ENCODE assay signal across 19 cellular contexts in the genomic region with DNA sequence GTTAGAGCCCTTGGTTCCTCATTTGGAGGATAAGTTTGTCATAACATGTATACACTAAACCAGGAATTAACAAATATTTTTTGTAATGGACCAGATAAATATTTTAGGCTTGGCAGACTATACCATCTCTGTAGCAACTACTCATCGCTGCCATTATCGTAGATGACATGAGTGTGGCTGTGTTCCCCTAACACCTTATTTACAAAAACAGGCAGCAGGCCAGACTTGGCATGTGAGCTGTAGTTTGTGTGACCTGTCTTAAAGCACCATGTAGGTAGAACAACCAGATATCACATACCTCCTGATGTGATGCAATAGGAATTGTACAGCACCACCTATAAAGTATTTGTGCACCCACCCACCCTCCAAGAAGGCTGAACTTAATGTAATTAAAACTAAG.
A peak's percentile ranks its signal among the peaks of the same experiment; 100 is the strongest.
DNase-seq lines count a peak whose midpoint lies in the region; ATAC-seq and TF ChIP-seq lines count a peak whose summit lies in the region.
"Had no signal": no experiment of that assay in that cellular context is flagged by ENCODE, and none has a peak within 500 bp of the region (broad histone marks: within the 10 kb centered on the region; RNA-seq: fewer than 3 reads in every experiment).

No MANE protein-coding gene starts in this region.

- no peaks in the 10 kb centered on the region for H3K4me1 ChIP-seq in right atrium auricular region
- no peaks in the 10 kb centered on the region for H3K4me1 ChIP-seq in left ventricle myocardium inferior
- no peaks in the 10 kb centered on the region for H3K4me1 ChIP-seq in right cardiac atrium (ENCODE audit: control insufficient read depth, insufficient read depth, low read length)
- H3K4me1 ChIP-seq: BE2C, BLaER1 had no signal

- H3K27ac Mint-ChIP-seq in activated T-cell treated with anti-CD3 and anti-CD28 coated beads, Interleukin-2, amount 50 U/mL, for 72 hours, result no peak overlapping the region
- H3K27ac Mint-ChIP-seq: CD4-positive, alpha-beta memory T cell; CD4-positive, CD25-positive, alpha-beta regulatory T cell; CD8-positive, alpha-beta memory T cell had no signal

- H3K4me1 Mint-ChIP-seq in activated T-cell treated with anti-CD3 and anti-CD28 coated beads, Interleukin-2, amount 50 U/mL, for 72 hours (ENCODE audit: low read depth), result peaks cover 4% of the 10 kb centered on the region
- H3K4me1 Mint-ChIP-seq: CD4-positive, alpha-beta memory T cell; CD4-positive, CD25-positive, alpha-beta regulatory T cell; CD8-positive, alpha-beta memory T cell had no signal

- H3K36me3 Mint-ChIP-seq in activated T-cell treated with anti-CD3 and anti-CD28 coated beads, Interleukin-2, amount 50 U/mL, for 72 hours (ENCODE audit: insufficient read depth in 2 of 2), result peaks cover 2% of the 10 kb centered on the region in 2 donors
- H3K36me3 Mint-ChIP-seq: CD14-positive monocyte; CD4-positive, alpha-beta memory T cell; CD4-positive, CD25-positive, alpha-beta regulatory T cell; CD8-positive, alpha-beta memory T cell had no signal

- H3K27me3 ChIP-seq in right atrium auricular region (no peaks in the 10 kb centered on the region), left ventricle myocardium inferior (ENCODE audit: low read depth) (no peaks in the 10 kb centered on the region), right cardiac atrium (ENCODE audit: control insufficient read depth, insufficient read depth) (no peaks in the 10 kb centered on the region)
- H3K27me3 ChIP-seq: BE2C, BLaER1 had no signal

- peaks cover 0 to 6% of the 10 kb centered on the region in 2 donors for H3K9me3 ChIP-seq in right atrium auricular region
- peaks cover 4% of the 10 kb centered on the region for H3K9me3 ChIP-seq in left ventricle myocardium inferior (replicated peaks)
- no peaks in the 10 kb centered on the region for H3K9me3 ChIP-seq in right cardiac atrium (ENCODE audit: control insufficient read depth, low read length)
- H3K9me3 ChIP-seq: BE2C, BLaER1 had no signal

- ATAC-seq in Right ventricle myocardium superior (ENCODE audit: poor library complexity) (peak; percentile 89), left ventricle myocardium superior (peak; percentile 78), right cardiac atrium (peak; percentile 78 to 86)
- ATAC-seq in activated T-cell treated with anti-CD3 and anti-CD28 coated beads, Interleukin-2, amount 50 U/mL, for 72 hours (replicated peaks in 1 of 2), result no peak

- H3K9me3 Mint-ChIP-seq in activated T-cell treated with anti-CD3 and anti-CD28 coated beads, Interleukin-2, amount 50 U/mL, for 72 hours, result peaks cover 0 to 2% of the 10 kb centered on the region in 2 donors

- H3K4me3 Mint-ChIP-seq in activated T-cell treated with anti-CD3 and anti-CD28 coated beads, Interleukin-2, amount 50 U/mL, for 72 hours, result no peak overlapping the region
- H3K4me3 Mint-ChIP-seq: CD14-positive monocyte; CD4-positive, alpha-beta memory T cell; CD4-positive, CD25-positive, alpha-beta regulatory T cell; CD8-positive, alpha-beta memory T cell had no signal

- DNase-seq in Right ventricle myocardium superior, result no peak
- no peak for DNase-seq in right atrium auricular region (ENCODE audit: low spot score)
- no peak for DNase-seq in left ventricle myocardium superior
- DNase-seq in left ventricle myocardium inferior, result no peak
- peak in 1 of 3 donors; percentile 53 for DNase-seq in right cardiac atrium
- DNase-seq in activated T-cell treated with anti-CD3 and anti-CD28 coated beads, Interleukin-2, amount 50 U/mL, for 72 hours, result no peak
- DNase-seq: 8988T; ACHN; BE2C; C1 segment of cervical spinal cord; Calu3; CD4-positive, alpha-beta memory T cell; CD4-positive, CD25-positive, alpha-beta regulatory T cell; CD8-positive, alpha-beta memory T cell; COR-L47; DMS79 treated with DMSO at 0.1 percent for 48 hours; GF-D8 had no signal

- no peaks in the 10 kb centered on the region for H3K27me3 Mint-ChIP-seq in activated T-cell treated with anti-CD3 and anti-CD28 coated beads, Interleukin-2, amount 50 U/mL, for 72 hours (ENCODE audit: low read depth)

- H3K4me3 ChIP-seq in right atrium auricular region, result no peak overlapping the region
- H3K4me3 ChIP-seq in left ventricle myocardium inferior, result no peak overlapping the region
- no peak overlapping the region for H3K4me3 ChIP-seq in right cardiac atrium (ENCODE audit: low read length)
- H3K4me3 ChIP-seq: BLaER1 had no signal

- intact Hi-C loops in Right ventricle myocardium superior (cut with DNase I), result no loop called here
- intact Hi-C loops in left ventricle myocardium superior (cut with micrococcal nuclease), result no loop called here
- intact Hi-C loops in left ventricle myocardium inferior (cut with micrococcal nuclease), result no loop called here
- intact Hi-C loops in right cardiac atrium (cut with DNase I), result no loop called here

- no peaks in the 10 kb centered on the region for H3K36me3 ChIP-seq in right atrium auricular region
- no peaks in the 10 kb centered on the region for H3K36me3 ChIP-seq in left ventricle myocardium inferior
- H3K36me3 ChIP-seq: BE2C, BLaER1 had no signal

- TF ChIP-seq CTCF in right atrium auricular region (IDR thresholded peaks at IDR 0.05), result no peak
- no peak for TF ChIP-seq CTCF in left ventricle myocardium inferior (IDR thresholded peaks at IDR 0.05; ENCODE audit: borderline replicate concordance)

- H3K27ac ChIP-seq in right atrium auricular region (peak overlapping the region in 1 of 2 donors; percentile 56), left ventricle myocardium inferior (replicated peaks) (no peak overlapping the region), right cardiac atrium (ENCODE audit: low read length) (peak overlapping the region; percentile 13)
- H3K27ac ChIP-seq: BLaER1 had no signal

- 75% methylated on average over 2 of the region's 2 CpGs for WGBS in right cardiac atrium

Comparison
In these comparisons a context has a peak if more than half of its experiments do, and no peak if none do; other contexts are left out.
1. ATAC-seq: peak in Right ventricle myocardium superior (single experiment), left ventricle myocardium superior (single experiment) and right cardiac atrium (2 of 2); none in activated T-cell treated with anti-CD3 and anti-CD28 coated beads, Interleukin-2, amount 50 U/mL, for 72 hours (0 of 2).